ENCODE assay signal across 10 cellular contexts in genomic region chr22:38135133-38135706, GRCh38. TPM values are rescaled to one million over a fixed set of nuclear protein-coding genes. Genes with fewer than 3 reads are reported as not detected.
A peak's percentile ranks its signal among the peaks of the same experiment; 100 is the strongest.
DNase-seq lines count a peak whose midpoint lies in the region; ATAC-seq and FAIRE-seq lines count a peak whose summit lies in the region.
"Had no signal": no experiment of that assay in that cellular context is flagged by ENCODE, and none has a peak within 500 bp of the region (broad histone marks: within the 10 kb centered on the region; RNA-seq: fewer than 3 reads in every experiment).

No MANE protein-coding gene starts in this region.

- no peaks in the 10 kb centered on the region for H3K27me3 Mint-ChIP-seq in activated naive CD8-positive, alpha-beta T cell treated with anti-CD3 and anti-CD28 coated beads, Interleukin-2, amount 10 ng/mL, durations not matched to agents 7 days and 5 days
- no peaks in the 10 kb centered on the region for H3K27me3 Mint-ChIP-seq in activated naive CD8-positive, alpha-beta T cell treated with anti-CD3 and anti-CD28 coated beads for 36 hours

- FAIRE-seq in urothelium cell line (lab: Jason Lieb, UNC) = peak; percentile 88

- H3K4me1 Mint-ChIP-seq in activated naive CD8-positive, alpha-beta T cell treated with anti-CD3 and anti-CD28 coated beads, Interleukin-2, amount 10 ng/mL, durations not matched to agents 7 days and 5 days = peaks cover 3% of the 10 kb centered on the region
- H3K4me1 Mint-ChIP-seq in activated naive CD8-positive, alpha-beta T cell treated with anti-CD3 and anti-CD28 coated beads for 36 hours = no peaks in the 10 kb centered on the region

- DNase-seq in activated naive CD8-positive, alpha-beta T cell treated with anti-CD3 and anti-CD28 coated beads, Interleukin-2, amount 10 ng/mL, durations not matched to agents 7 days and 5 days = no peak
- no peak for DNase-seq in activated naive CD8-positive, alpha-beta T cell treated with anti-CD3 and anti-CD28 coated beads for 36 hours
- DNase-seq in T1000 (lab: John Stamatoyannopoulos, UW) = peak; percentile 57
- DNase-seq in glomerular visceral epithelial cell (ENCODE audit: extremely low spot score) = peak; percentile 76
- DNase-seq in urothelium cell line (ENCODE audit: low spot score) = peak; percentile 80
- no peak for DNase-seq in effector CD4-positive, alpha-beta T cell
- DNase-seq in KBM-7 = no peak
- DNase-seq: NCI-H2171 had no signal

- peaks cover 14% of the 10 kb centered on the region for H3K36me3 Mint-ChIP-seq in activated naive CD8-positive, alpha-beta T cell treated with anti-CD3 and anti-CD28 coated beads, Interleukin-2, amount 10 ng/mL, durations not matched to agents 7 days and 5 days
- H3K36me3 Mint-ChIP-seq in activated naive CD8-positive, alpha-beta T cell treated with anti-CD3 and anti-CD28 coated beads for 36 hours = peaks cover 10% of the 10 kb centered on the region

- H3K9me3 Mint-ChIP-seq in activated naive CD8-positive, alpha-beta T cell treated with anti-CD3 and anti-CD28 coated beads, Interleukin-2, amount 10 ng/mL, durations not matched to agents 7 days and 5 days = no peaks in the 10 kb centered on the region
- no peaks in the 10 kb centered on the region for H3K9me3 Mint-ChIP-seq in activated naive CD8-positive, alpha-beta T cell treated with anti-CD3 and anti-CD28 coated beads for 36 hours

- POLR2A ChIA-PET in activated naive CD8-positive, alpha-beta T cell treated with anti-CD3 and anti-CD28 coated beads, Interleukin-2, amount 10 ng/mL, durations not matched to agents 7 days and 5 days (lab: Charles Lee) = no interaction called here

- H3K4me3 Mint-ChIP-seq in activated naive CD8-positive, alpha-beta T cell treated with anti-CD3 and anti-CD28 coated beads, Interleukin-2, amount 10 ng/mL, durations not matched to agents 7 days and 5 days = no peak overlapping the region
- no peak overlapping the region for H3K4me3 Mint-ChIP-seq in activated naive CD8-positive, alpha-beta T cell treated with anti-CD3 and anti-CD28 coated beads for 36 hours

- H3K27ac Mint-ChIP-seq in activated naive CD8-positive, alpha-beta T cell treated with anti-CD3 and anti-CD28 coated beads, Interleukin-2, amount 10 ng/mL, durations not matched to agents 7 days and 5 days = peak overlapping the region; percentile 38
- H3K27ac Mint-ChIP-seq in activated naive CD8-positive, alpha-beta T cell treated with anti-CD3 and anti-CD28 coated beads for 36 hours = no peak overlapping the region

- no peak for ATAC-seq in activated naive CD8-positive, alpha-beta T cell treated with anti-CD3 and anti-CD28 coated beads, Interleukin-2, amount 10 ng/mL, durations not matched to agents 7 days and 5 days (ENCODE audit: low read depth)
- no peak for ATAC-seq in HG02571 (IDR thresholded peaks at IDR 0.05; ENCODE audit: unreplicated experiment)

- in situ Hi-C loops in KBM-7 (cut with MboI; ENCODE audit: low pct_unique_long_range_greater_than_20kb, low sequenced_read_pairs) = no loop called here

RNA-seq across cellular contexts. Expression of gene BAIAP2L2, which starts 24.7 kb away (rescaled TPM):
- total RNA-seq in activated naive CD8-positive, alpha-beta T cell treated with anti-CD3 and anti-CD28 coated beads, Interleukin-2, amount 10 ng/mL, durations not matched to agents 7 days and 5 days = 1 to 10 TPM; 1.6 to 2.0 TPM
- total RNA-seq in activated naive CD8-positive, alpha-beta T cell treated with anti-CD3 and anti-CD28 coated beads for 36 hours = under 1 TPM; 0.20 to 0.39 TPM

RNA-seq across cellular contexts. Expression of gene PLA2G6, which starts 46.4 kb away (rescaled TPM):
- 100 to 1,000 TPM in 1 of 2 experiments, 10 to 100 TPM in 1; 94.6 to 103 TPM for total RNA-seq in activated naive CD8-positive, alpha-beta T cell treated with anti-CD3 and anti-CD28 coated beads, Interleukin-2, amount 10 ng/mL, durations not matched to agents 7 days and 5 days
- 10 to 100 TPM; 31.5 to 32.2 TPM for total RNA-seq in activated naive CD8-positive, alpha-beta T cell treated with anti-CD3 and anti-CD28 coated beads for 36 hours

RNA-seq across cellular contexts. Expression of gene SLC16A8, which starts 51.2 kb away (rescaled TPM):
- not detected for total RNA-seq in activated naive CD8-positive, alpha-beta T cell treated with anti-CD3 and anti-CD28 coated beads, Interleukin-2, amount 10 ng/mL, durations not matched to agents 7 days and 5 days
- total RNA-seq in activated naive CD8-positive, alpha-beta T cell treated with anti-CD3 and anti-CD28 coated beads for 36 hours = not detected
- total RNA-seq: liver had no signal

Comparison
In these comparisons a context has a peak if more than half of its experiments do, and no peak if none do; other contexts are left out.
1. DNase-seq: peak in T1000 (single experiment), glomerular visceral epithelial cell (single experiment) and urothelium cell line (single experiment); none in activated naive CD8-positive, alpha-beta T cell treated with anti-CD3 and anti-CD28 coated beads, Interleukin-2, amount 10 ng/mL, durations not matched to agents 7 days and 5 days (single experiment), activated naive CD8-positive, alpha-beta T cell treated with anti-CD3 and anti-CD28 coated beads for 36 hours (single experiment), effector CD4-positive, alpha-beta T cell (single experiment) and KBM-7 (single experiment).